In genomic region chr15:69084404-69085030, GRCh38 we compare ENCODE assay signal across 22 cellular contexts.
"Had no signal": no experiment of that assay in that cellular context is flagged by ENCODE, and none has a peak within 500 bp of the region (broad histone marks: within the 10 kb centered on the region; RNA-seq: fewer than 3 reads in every experiment).

No MANE protein-coding gene starts in this region.

- H3K4me1 ChIP-seq: colonic mucosa had no signal

- H3K27ac ChIP-seq: colonic mucosa, esophagus squamous epithelium, pancreas, sigmoid colon, skin epidermis, stomach, thoracic aorta, transverse colon had no signal

- H3K36me3 ChIP-seq: colonic mucosa, esophagus squamous epithelium, pancreas, sigmoid colon, stomach, thoracic aorta, transverse colon had no signal

- DNase-seq: colonic mucosa; dermis blood vessel endothelial cell; esophagus squamous epithelium; foreskin fibroblast; head of caudate nucleus; hypothalamus; kidney glomerular epithelial cell; mammary epithelial cell; mucosa of descending colon; naive thymus-derived CD8-positive, alpha-beta T cell; occipital lobe; pancreas; psoas muscle; retina; sigmoid colon; stimulated activated naive CD4-positive, alpha-beta T cell; stomach; substantia nigra; transverse colon had no signal

- H3K9me3 Mint-ChIP-seq: naive thymus-derived CD8-positive, alpha-beta T cell; neural crest cell had no signal

- H3K4me3 ChIP-seq: colonic mucosa, esophagus squamous epithelium, mucosa of descending colon, pancreas, psoas muscle, sigmoid colon, skin epidermis, stomach, thoracic aorta, transverse colon had no signal

- H3K27me3 ChIP-seq: colonic mucosa, esophagus squamous epithelium, pancreas had no signal

- ATAC-seq: mucosa of descending colon; naive thymus-derived CD8-positive, alpha-beta T cell; pancreas; psoas muscle had no signal

- H3K36me3 Mint-ChIP-seq: naive thymus-derived CD8-positive, alpha-beta T cell had no signal

- H3K4me3 Mint-ChIP-seq: naive thymus-derived CD8-positive, alpha-beta T cell had no signal

- H3K9me3 ChIP-seq: colonic mucosa, esophagus squamous epithelium, mucosa of descending colon, pancreas, psoas muscle, sigmoid colon, stomach, thoracic aorta, transverse colon had no signal
